Comparison of ENCODE assay signal across 13 cellular contexts in the genomic region with DNA sequence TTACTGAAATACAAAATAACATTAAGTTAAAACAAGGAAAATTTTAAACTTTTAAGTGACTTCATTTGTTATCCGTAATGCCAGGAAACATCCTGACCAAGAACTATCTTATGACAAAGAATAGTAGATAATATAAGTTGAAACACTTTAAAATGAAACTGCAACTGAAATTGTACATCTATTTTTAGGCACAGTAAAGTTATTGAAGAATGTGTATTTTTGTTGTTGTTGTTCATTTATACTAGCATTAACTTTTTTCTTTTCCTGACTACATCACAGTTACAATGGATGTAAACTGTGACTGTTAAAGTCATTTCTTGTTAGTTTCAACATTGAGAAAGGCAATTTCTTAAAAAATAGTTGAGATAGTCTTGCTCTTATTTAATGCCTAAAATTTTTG. TPM values are rescaled to one million over a fixed set of nuclear protein-coding genes. Genes with fewer than 3 reads are reported as not detected.
DNase-seq lines count a peak whose midpoint lies in the region; ATAC-seq, FAIRE-seq and TF ChIP-seq lines count a peak whose summit lies in the region.
"Had no signal": no experiment of that assay in that cellular context is flagged by ENCODE, and none has a peak within 500 bp of the region (broad histone marks: within the 10 kb centered on the region; RNA-seq: fewer than 3 reads in every experiment).

No MANE protein-coding gene starts in this region.

- no peak overlapping the region for H3K27ac Mint-ChIP-seq in Calu3 (ENCODE audit: unreplicated experiment)
- no peak overlapping the region for H3K27ac Mint-ChIP-seq in glutamatergic neuron (ENCODE audit: unreplicated experiment)
- H3K27ac Mint-ChIP-seq: activated naive CD4-positive, alpha-beta T cell treated with anti-CD3 and anti-CD28 coated beads for 36 hours had no signal

- H2BK120ac ChIP-seq in IMR-90 (ENCODE audit: low read depth, low read length): peak overlapping the region; percentile 65
- H2BK120ac ChIP-seq in trophoblast cell (ENCODE audit: insufficient read depth, low read length, poor library complexity): no peak overlapping the region

- H3K27me3 Mint-ChIP-seq in Calu3 (ENCODE audit: unreplicated experiment) (no peaks in the 10 kb centered on the region), glutamatergic neuron (ENCODE audit: unreplicated experiment) (peaks cover 1% of the 10 kb centered on the region)

- peak overlapping the region; percentile 86 for H3K4me3 ChIP-seq in IMR-90 (ENCODE audit: insufficient read depth, low read depth, low read length)
- H3K4me3 ChIP-seq in fibroblast of the aortic adventitia (ENCODE audit: low read depth, low read length): peak overlapping the region; percentile 79
- no peak overlapping the region for H3K4me3 ChIP-seq in small intestine (ENCODE audit: low read depth in 1 of 2, low read length in 2 of 2)
- no peak overlapping the region for H3K4me3 ChIP-seq in trophoblast cell (ENCODE audit: low read depth, low read length)

- H4K8ac ChIP-seq in IMR-90 (ENCODE audit: low read depth in 2 of 2, low read length in 2 of 2): peak overlapping the region; percentile 27 to 53; a peak in 2 of 4 replicates
- H4K8ac ChIP-seq in trophoblast cell (ENCODE audit: low read depth, low read length): no peak overlapping the region

- no peaks in the 10 kb centered on the region for H3K9me3 ChIP-seq in IMR-90 (ENCODE audit: control insufficient read depth, insufficient read depth, low read length)
- no peaks in the 10 kb centered on the region for H3K9me3 ChIP-seq in small intestine (ENCODE audit: control insufficient read depth, low read depth)
- H3K9me3 ChIP-seq in trophoblast cell (ENCODE audit: insufficient read depth, low read depth, low read length): no peaks in the 10 kb centered on the region

- no peaks in the 10 kb centered on the region; the same call in 1 of the 2 replicates for H4K20me1 ChIP-seq in IMR-90 (ENCODE audit: insufficient read depth, low read length)

- H3K56ac ChIP-seq in IMR-90 (ENCODE audit: extremely low read depth, insufficient read depth, low read length): peak overlapping the region; percentile 95; the same call in 1 of the 2 replicates

- H2AK9ac ChIP-seq in IMR-90 (replicated peaks; ENCODE audit: low read depth, low read length, poor library complexity): no peak overlapping the region

- intact Hi-C loops in IMR-90 (cut with micrococcal nuclease) (no loop called here), Calu3 (cut with micrococcal nuclease; ENCODE audit: unreplicated experiment) (no loop called here)

- peaks cover 6% of the 10 kb centered on the region; the same call in 1 of the 2 replicates for H3K9me1 ChIP-seq in IMR-90 (ENCODE audit: insufficient read depth, low read length)

- peak overlapping the region; percentile 36; the same call in 1 of the 3 replicates for H2BK15ac ChIP-seq in IMR-90 (ENCODE audit: low read depth, low read length)

- H2BK20ac ChIP-seq in IMR-90 (ENCODE audit: low read depth, low read length): peak overlapping the region; percentile 53; the same call in 1 of the 2 replicates

- peak overlapping the region; percentile 80 for H3K4me2 ChIP-seq in IMR-90 (ENCODE audit: low read depth, low read length)
- no peak overlapping the region for H3K4me2 ChIP-seq in trophoblast cell (ENCODE audit: low read length)

- no peak overlapping the region for H2BK12ac ChIP-seq in trophoblast cell (ENCODE audit: low read length)

- H3K9me3 Mint-ChIP-seq in Calu3 (ENCODE audit: low read depth, unreplicated experiment): no peaks in the 10 kb centered on the region
- no peaks in the 10 kb centered on the region for H3K9me3 Mint-ChIP-seq in glutamatergic neuron (ENCODE audit: unreplicated experiment)
- H3K9me3 Mint-ChIP-seq: activated naive CD4-positive, alpha-beta T cell treated with anti-CD3 and anti-CD28 coated beads for 36 hours had no signal

- H3K79me1 ChIP-seq in IMR-90 (ENCODE audit: low read depth in 1 of 2, low read length in 2 of 2) (peaks cover 8 to 31% of the 10 kb centered on the region in 2 experiments; a peak in 3 of 4 replicates), trophoblast cell (ENCODE audit: low read length) (no peaks in the 10 kb centered on the region)

- H2BK5ac ChIP-seq in IMR-90 (ENCODE audit: low read depth, low read length, poor library complexity, severe bottlenecking) (peak overlapping the region; percentile 98), trophoblast cell (ENCODE audit: low read depth, low read length, poor library complexity) (no peak overlapping the region)

- peak overlapping the region; percentile 65 for H3K4ac ChIP-seq in IMR-90 (ENCODE audit: low read depth, low read length)
- H3K4ac ChIP-seq in trophoblast cell (ENCODE audit: low read depth, low read length): no peak overlapping the region

- H4K12ac ChIP-seq in trophoblast cell (ENCODE audit: low read depth, low read length): no peak overlapping the region

- POLR2A ChIA-PET in IMR-90 (lab: Charles Lee; ENCODE audit: unreplicated experiment): interaction anchor here (3.4 kb wide), 1 partner anchor 93 kb away, joined by 26 read pairs; no protein-coding TSS in a partner anchor

- peak overlapping the region; percentile 90 for H3K18ac ChIP-seq in IMR-90 (ENCODE audit: low read depth, low read length)
- H3K18ac ChIP-seq in trophoblast cell (ENCODE audit: low read length): no peak overlapping the region

- dilution Hi-C loops in IMR-90 (cut with HindIII; ENCODE audit: low sequenced_read_pairs, unreplicated experiment): loop anchor here (25.0 kb wide), 1 partner anchor 96 kb away; no protein-coding TSS in a partner anchor

- TF ChIP-seq RAD21 in IMR-90 (IDR thresholded peaks at IDR 0.05; ENCODE audit: low read length): no peak

- H3K36me3 Mint-ChIP-seq in Calu3 (ENCODE audit: insufficient read depth, unreplicated experiment): peaks cover 6% of the 10 kb centered on the region
- no peaks in the 10 kb centered on the region for H3K36me3 Mint-ChIP-seq in glutamatergic neuron (ENCODE audit: unreplicated experiment)

- WGBS in IMR-90 (ENCODE audit: extremely low coverage in 2 of 2, insufficient read length in 1 of 2), 2 experiments: no CpG with 5 or more reads among the region's 1 CpG
- WGBS in small intestine, 3 donors: 43 to 82% (median 67%) methylated on average over 1 of the region's 1 CpG
- WGBS in trophoblast cell (ENCODE audit: extremely low coverage, insufficient coverage, insufficient read length): no CpG with 5 or more reads among the region's 1 CpG

- H3K36me3 ChIP-seq in IMR-90 (ENCODE audit: control insufficient read depth, insufficient read depth, low read length) (no peaks in the 10 kb centered on the region; the same call in 1 of the 2 replicates), small intestine (ENCODE audit: control insufficient read depth in 2 of 2, insufficient read depth in 2 of 2, low read length in 2 of 2) (no peaks in the 10 kb centered on the region), trophoblast cell (ENCODE audit: control insufficient read depth in 1 of 2, insufficient read depth in 2 of 2, low read length in 2 of 2) (no peaks in the 10 kb centered on the region)

- H3K4me1 Mint-ChIP-seq in Calu3 (ENCODE audit: low read depth, unreplicated experiment): peaks cover 33% of the 10 kb centered on the region
- peaks cover 2% of the 10 kb centered on the region for H3K4me1 Mint-ChIP-seq in glutamatergic neuron (ENCODE audit: low read depth, unreplicated experiment)

- H3K23ac ChIP-seq in IMR-90 (ENCODE audit: low read depth, low read length): peak overlapping the region; percentile 85
- H3K23ac ChIP-seq in trophoblast cell (ENCODE audit: low read length): no peak overlapping the region

- no peak for ATAC-seq in IMR-90 (ENCODE audit: low read depth)

- in situ Hi-C loops in IMR-90 (cut with MboI; ENCODE audit: low sequenced_read_pairs): loop anchor here (5.0 to 25.0 kb wide), 2 partner anchors 86 to 346 kb away; partner anchors contain the start of gene WNT16

- peak overlapping the region; percentile 53; the same call in 1 of the 2 replicates for H4K91ac ChIP-seq in IMR-90 (ENCODE audit: insufficient read depth, low read depth, low read length)
- H4K91ac ChIP-seq in trophoblast cell (ENCODE audit: low read depth, low read length): no peak overlapping the region

- peaks cover 3% of the 10 kb centered on the region for H3K4me1 ChIP-seq in IMR-90 (ENCODE audit: control insufficient read depth, insufficient read depth, low read length)
- peaks cover 0 to 8% of the 10 kb centered on the region in 2 donors for H3K4me1 ChIP-seq in small intestine (ENCODE audit: control insufficient read depth in 2 of 2, insufficient read depth in 1 of 2, low read depth in 1 of 2, low read length in 1 of 2)
- H3K4me1 ChIP-seq in trophoblast cell (ENCODE audit: control insufficient read depth in 1 of 2, insufficient read depth in 2 of 2, low read length in 2 of 2): no peaks in the 10 kb centered on the region

- TF ChIP-seq POLR2A in GM12892 (IDR thresholded peaks at IDR 0.05; ENCODE audit: low read depth, low read length) (no peak), IMR-90 (IDR thresholded peaks at IDR 0.05; ENCODE audit: low read depth, low read length) (no peak)

- H2AK5ac ChIP-seq in IMR-90 (ENCODE audit: low read depth, low read length) (no peak overlapping the region), trophoblast cell (ENCODE audit: low read length) (no peak overlapping the region)

- H2AFZ ChIP-seq in IMR-90 (replicated peaks; ENCODE audit: low read length, poor library complexity): no peak overlapping the region
- no peak overlapping the region for H2AFZ ChIP-seq in trophoblast cell (ENCODE audit: insufficient read depth, low read length, poor library complexity)

- H3K9ac ChIP-seq in IMR-90 (ENCODE audit: low read depth, low read length) (peak overlapping the region; percentile 78), trophoblast cell (ENCODE audit: low read length) (no peak overlapping the region)

- FAIRE-seq in GM12892 (lab: Jason Lieb, UNC) (peak; percentile 14), small intestine (lab: Jason Lieb, UNC) (peak; percentile 26)

- peak overlapping the region; percentile 77; the same call in 1 of the 2 replicates for H4K5ac ChIP-seq in IMR-90 (ENCODE audit: low read depth, low read length)

- no peaks in the 10 kb centered on the region for H3K79me2 ChIP-seq in trophoblast cell (ENCODE audit: control insufficient read depth, insufficient read depth, low read length, poor library complexity)

- TF ChIP-seq CTCF in IMR-90 (conservative IDR thresholded peaks at IDR 0.05; ENCODE audit: low read depth, low read length): no peak
- TF ChIP-seq CTCF in fibroblast of the aortic adventitia (IDR thresholded peaks at IDR 0.05; ENCODE audit: insufficient read depth, low read length): no peak
- TF ChIP-seq CTCF in Calu3 (IDR thresholded peaks at IDR 0.05; ENCODE audit: unreplicated experiment): no peak
- TF ChIP-seq CTCF in glutamatergic neuron (IDR thresholded peaks at IDR 0.05; ENCODE audit: partially characterized antibody, unreplicated experiment): no peak

- CTCF ChIA-PET in IMR-90 (lab: Yijun Ruan, JAX) (interaction anchor here (1.4 to 4.9 kb wide), 2 partner anchors 85 to 91 kb away, joined by 3 to 46 read pairs; no protein-coding TSS in a partner anchor), Calu3 (lab: Charles Lee) (no interaction called here)

- DNase-seq in GM12892 (ENCODE audit: insufficient read length): no peak
- DNase-seq in IMR-90: no peak
- no peak for DNase-seq in fibroblast of the aortic adventitia (ENCODE audit: low read depth)
- DNase-seq in small intestine: no peak
- no peak for DNase-seq in hepatic stellate cell (ENCODE audit: low spot score)
- DNase-seq in Calu3: no peak
- DNase-seq in trophoblast cell: no peak
- DNase-seq in glutamatergic neuron: no peak
- DNase-seq: activated naive CD4-positive, alpha-beta T cell treated with anti-CD3 and anti-CD28 coated beads for 36 hours; NCI-H1105 treated with DMSO at 0.1 percent for 48 hours; NCI-H510A; stimulated activated CD4-positive, alpha-beta T cell treated with anti-CD3 and anti-CD28 coated beads, Interleukin-2, amount 100 ng/mL, for 48 hours had no signal

- H3K27ac ChIP-seq in IMR-90 (ENCODE audit: insufficient read depth, low read length) (peak overlapping the region; percentile 77; the same call in 1 of the 2 replicates), small intestine (ENCODE audit: low read depth in 1 of 2, low read length in 1 of 2) (no peak overlapping the region), trophoblast cell (ENCODE audit: low read depth, low read length) (no peak overlapping the region)

- H3K4me3 Mint-ChIP-seq in Calu3 (ENCODE audit: low read depth, unreplicated experiment): no peak overlapping the region
- H3K4me3 Mint-ChIP-seq in glutamatergic neuron (ENCODE audit: unreplicated experiment): no peak overlapping the region
- H3K4me3 Mint-ChIP-seq: activated naive CD4-positive, alpha-beta T cell treated with anti-CD3 and anti-CD28 coated beads for 36 hours had no signal

- peak overlapping the region; percentile 97 for H3K14ac ChIP-seq in IMR-90 (replicated peaks; ENCODE audit: low read depth, low read length)
- H3K14ac ChIP-seq in trophoblast cell (ENCODE audit: low read length): no peak overlapping the region

- no peaks in the 10 kb centered on the region for H3K27me3 ChIP-seq in IMR-90 (ENCODE audit: control insufficient read depth, insufficient read depth, low read length)
- H3K27me3 ChIP-seq in small intestine (ENCODE audit: control insufficient read depth in 2 of 2, insufficient read depth in 2 of 2, low read length in 2 of 2): no peaks in the 10 kb centered on the region
- no peaks in the 10 kb centered on the region for H3K27me3 ChIP-seq in trophoblast cell (ENCODE audit: insufficient read depth, low read length)

- TSS peak; percentile 88 for BruUV-seq in IMR-90 (replicated peaks; lab: Mats Ljungman, UMichigan)
- no TSS peak for BruUV-seq in Calu3 (replicated peaks; lab: Mats Ljungman, UMichigan)

RNA-seq across cellular contexts. Expression of gene CPED1, which starts 2.6 kb away (rescaled TPM):
- 0.53 TPM for polyA plus RNA-seq in GM12892 (2012; ENCODE audit: missing spikeins)
- 96.8 and 102 TPM in 2 replicates for total RNA-seq in IMR-90 (2012; rRNA removed)
- polyA plus RNA-seq in IMR-90 (2012; rRNA removed): 28.7 and 31.2 TPM in 2 replicates
- 11.9 and 18.5 TPM in 2 replicates for polyA plus RNA-seq in IMR-90 (2012; cell fraction: cytosol; rRNA removed)
- polyA plus RNA-seq in IMR-90 (2012; cell fraction: nucleus; rRNA removed; ENCODE audit: low replicate concordance): 9.1 and 28.6 TPM in 2 replicates
- total RNA-seq in fibroblast of the aortic adventitia (ENCODE audit: low replicate concordance): 30.0 and 119 TPM in 2 replicates
- 1 to 10 TPM in 2 of 3 donors, under 1 TPM in 1; 0.22 to 2.5 (median 1.4) TPM for polyA plus RNA-seq in small intestine
- 0.24 and 0.76 TPM in 2 replicates for total RNA-seq in Calu3 (2022)
- 0.05 and 0.07 TPM in 2 replicates for polyA plus RNA-seq in trophoblast cell (2013)
- not detected for total RNA-seq in glutamatergic neuron (ENCODE audit: unreplicated experiment)
- total RNA-seq: activated naive CD4-positive, alpha-beta T cell treated with anti-CD3 and anti-CD28 coated beads for 36 hours had no signal
- polyA plus RNA-seq: neural cell had no signal

RNA-seq across cellular contexts. Expression of gene ING3, which starts 40.6 kb away (rescaled TPM):
- polyA plus RNA-seq in GM12892 (2012; ENCODE audit: missing spikeins): 18.9 TPM
- total RNA-seq in IMR-90 (2012; rRNA removed) (11.3 and 14.4 TPM in 2 replicates), fibroblast of the aortic adventitia (ENCODE audit: low replicate concordance) (6.7 and 26.3 TPM in 2 replicates), Calu3 (2022) (9.6 and 12.2 TPM in 2 replicates), glutamatergic neuron (ENCODE audit: unreplicated experiment) (14.9 TPM)
- polyA plus RNA-seq in IMR-90 (2012; rRNA removed) (6.8 and 7.2 TPM in 2 replicates), small intestine (10 to 100 TPM in 2 of 3 donors, 1 to 10 TPM in 1; 9.4 to 13.5 (median 11.9) TPM)
- 0.82 and 1.1 TPM in 2 replicates for polyA plus RNA-seq in IMR-90 (2012; cell fraction: cytosol; rRNA removed)
- polyA plus RNA-seq in IMR-90 (2012; cell fraction: nucleus; rRNA removed; ENCODE audit: low replicate concordance): 1.3 and 13.2 TPM in 2 replicates
- polyA plus RNA-seq in trophoblast cell (2013): 10.3 and 11.2 TPM in 2 replicates

Comparison
In these comparisons a context has a peak if more than half of its experiments do, and no peak if none do; other contexts are left out.
1. H3K4me3 ChIP-seq: peak in IMR-90 (single experiment) and fibroblast of the aortic adventitia (single experiment); none in small intestine (0 of 2) and trophoblast cell (single experiment).
2. RNA of gene CPED1, which starts 2.6 kb away (total RNA-seq): 30.0 to 119 TPM in fibroblast of the aortic adventitia and 96.8 to 102 TPM in IMR-90; 0.24 to 0.76 TPM in Calu3 and not detected in glutamatergic neuron (single experiment); every median in the first group is over 10 times any median in the second.